In the genomic region with DNA sequence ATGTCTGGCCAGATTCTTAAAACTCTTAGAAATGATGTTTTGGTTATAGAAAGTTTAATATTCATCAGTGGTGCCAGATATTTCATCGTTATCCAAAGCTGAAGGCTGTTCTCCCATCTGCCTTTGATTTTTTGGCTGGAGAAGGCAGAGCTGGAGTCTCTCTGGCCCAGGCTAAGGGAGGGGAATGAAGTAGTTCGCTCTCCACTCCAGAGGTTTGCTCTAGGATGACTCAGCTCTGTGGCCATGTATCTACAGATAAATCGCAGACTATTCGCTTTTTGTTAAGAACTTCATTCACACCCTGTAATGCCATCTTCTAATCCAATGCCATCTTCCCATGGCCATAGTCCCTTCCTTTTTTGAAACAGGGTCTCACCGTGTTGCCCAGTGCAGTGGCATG, we compare ENCODE assay signal across 1 cellular context.
TF ChIP-seq lines count a peak whose summit lies in the region.

No MANE protein-coding gene starts in this region.

TF ChIP-seq in IMR-90, 13 proteins besides CTCF, POLR2A, EP300 and RAD21:
- no peak for TF ChIP-seq SMC3 (IDR thresholded peaks at IDR 0.05; ENCODE audit: low read depth, low read length)
- peak; percentile 56; the same call in 1 of the 2 replicates for TF ChIP-seq FOS (IDR thresholded peaks at IDR 0.05; ENCODE audit: low read depth, low read length)
- no peak for TF ChIP-seq USF2 (IDR thresholded peaks at IDR 0.05; ENCODE audit: low read depth, low read length)
- TF ChIP-seq MAFK (IDR thresholded peaks at IDR 0.05; ENCODE audit: low read depth, low read length), result peak; percentile 20; the same call in 1 of the 2 replicates
- TF ChIP-seq RFX5 (IDR thresholded peaks at IDR 0.05; ENCODE audit: low read depth, low read length), result no peak
- no peak for TF ChIP-seq BHLHE40 (IDR thresholded peaks at IDR 0.05; ENCODE audit: low read depth, low read length)
- TF ChIP-seq NFE2L2 (IDR thresholded peaks at IDR 0.05; ENCODE audit: low read depth, low read length), result peak; percentile 77
